1 cellular context compared by ENCODE assay signal in the genomic region with DNA sequence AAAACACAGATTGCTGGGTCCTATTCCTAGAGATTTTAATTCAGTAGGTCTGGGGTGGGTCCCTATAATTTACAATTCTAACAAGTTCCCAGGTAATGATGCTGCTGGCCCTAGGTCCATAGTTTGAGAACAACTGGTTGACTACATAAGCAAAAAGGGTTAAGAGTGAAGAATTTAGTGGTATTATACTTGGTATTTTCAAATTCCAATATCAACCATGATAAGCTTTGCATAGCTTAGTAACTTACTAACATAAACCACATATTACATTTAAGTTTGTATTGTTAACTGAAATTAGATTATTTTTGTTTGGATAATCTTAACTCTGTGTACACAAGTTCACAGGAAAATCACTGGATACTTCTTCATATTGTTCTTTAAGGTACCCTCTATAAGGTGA.
TF ChIP-seq lines count a peak whose summit lies in the region.

No MANE protein-coding gene starts in this region.

TF ChIP-seq in GM23338, 12 proteins besides CTCF, POLR2A, EP300 and RAD21 (continued from another document):
- TF ChIP-seq ZNF462 (CRISPR knock-in tag; IDR thresholded peaks at IDR 0.05) (no peak), ZNF331 (CRISPR knock-in tag; IDR thresholded peaks at IDR 0.05; ENCODE audit: low read depth) (no peak), EZH2 (IDR thresholded peaks at IDR 0.05; ENCODE audit: low read depth, unreplicated experiment) (no peak), ETS1 (IDR thresholded peaks at IDR 0.05) (no peak), CREB1 (CRISPR knock-in tag; IDR thresholded peaks at IDR 0.05; ENCODE audit: low read depth) (no peak), NANOG (IDR thresholded peaks at IDR 0.05; ENCODE audit: borderline replicate concordance) (no peak)
- TF ChIP-seq, protein P1, sequence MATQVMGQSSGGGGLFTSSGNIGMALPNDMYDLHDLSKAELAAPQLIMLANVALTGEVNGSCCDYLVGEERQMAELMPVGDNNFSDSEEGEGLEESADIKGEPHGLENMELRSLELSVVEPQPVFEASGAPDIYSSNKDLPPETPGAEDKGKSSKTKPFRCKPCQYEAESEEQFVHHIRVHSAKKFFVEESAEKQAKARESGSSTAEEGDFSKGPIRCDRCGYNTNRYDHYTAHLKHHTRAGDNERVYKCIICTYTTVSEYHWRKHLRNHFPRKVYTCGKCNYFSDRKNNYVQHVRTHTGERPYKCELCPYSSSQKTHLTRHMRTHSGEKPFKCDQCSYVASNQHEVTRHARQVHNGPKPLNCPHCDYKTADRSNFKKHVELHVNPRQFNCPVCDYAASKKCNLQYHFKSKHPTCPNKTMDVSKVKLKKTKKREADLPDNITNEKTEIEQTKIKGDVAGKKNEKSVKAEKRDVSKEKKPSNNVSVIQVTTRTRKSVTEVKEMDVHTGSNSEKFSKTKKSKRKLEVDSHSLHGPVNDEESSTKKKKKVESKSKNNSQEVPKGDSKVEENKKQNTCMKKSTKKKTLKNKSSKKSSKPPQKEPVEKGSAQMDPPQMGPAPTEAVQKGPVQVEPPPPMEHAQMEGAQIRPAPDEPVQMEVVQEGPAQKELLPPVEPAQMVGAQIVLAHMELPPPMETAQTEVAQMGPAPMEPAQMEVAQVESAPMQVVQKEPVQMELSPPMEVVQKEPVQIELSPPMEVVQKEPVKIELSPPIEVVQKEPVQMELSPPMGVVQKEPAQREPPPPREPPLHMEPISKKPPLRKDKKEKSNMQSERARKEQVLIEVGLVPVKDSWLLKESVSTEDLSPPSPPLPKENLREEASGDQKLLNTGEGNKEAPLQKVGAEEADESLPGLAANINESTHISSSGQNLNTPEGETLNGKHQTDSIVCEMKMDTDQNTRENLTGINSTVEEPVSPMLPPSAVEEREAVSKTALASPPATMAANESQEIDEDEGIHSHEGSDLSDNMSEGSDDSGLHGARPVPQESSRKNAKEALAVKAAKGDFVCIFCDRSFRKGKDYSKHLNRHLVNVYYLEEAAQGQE (IDR thresholded peaks at IDR 0.05; ENCODE audit: unreplicated experiment): no peak
